Comparison of ENCODE assay signal across 20 cellular contexts in the genomic region with DNA sequence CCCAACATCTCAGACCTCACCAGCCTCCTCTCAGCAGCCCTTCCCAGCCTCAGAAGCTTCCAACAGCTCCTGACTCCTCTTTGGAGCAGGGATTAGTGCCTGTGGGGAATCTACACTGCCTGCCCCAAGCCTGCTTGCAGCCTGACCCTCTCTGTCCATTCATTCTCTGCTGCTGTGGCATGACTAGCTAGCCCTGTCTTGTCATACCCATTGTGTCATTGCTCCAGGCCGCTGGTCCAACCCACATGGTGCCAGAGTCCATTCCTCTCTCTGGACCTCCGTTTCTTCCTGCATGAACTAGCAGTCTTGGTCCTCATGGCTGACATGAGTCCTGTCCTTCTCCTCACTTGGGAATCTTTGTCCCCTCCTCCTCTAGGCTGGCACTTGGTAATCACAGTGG.
"Had no signal": no experiment of that assay in that cellular context is flagged by ENCODE, and none has a peak within 500 bp of the region (broad histone marks: within the 10 kb centered on the region; RNA-seq: fewer than 3 reads in every experiment).

No MANE protein-coding gene starts in this region.

- FAIRE-seq: islet of Langerhans had no signal

- H2AFZ ChIP-seq: hepatocyte had no signal

- H3K79me2 ChIP-seq: hepatocyte had no signal

- DNase-seq: activated CD4-positive, alpha-beta memory T cell treated with anti-CD3 and anti-CD28 coated beads for 36 hours; activated CD4-positive, alpha-beta T cell treated with anti-CD3 and anti-CD28 coated beads for 36 hours; activated gamma-delta T cell treated with Interleukin-2 at 50 U/mL for 16 hours; activated T-cell treated with anti-CD3 and anti-CD28 coated beads for 4 hours; adrenal gland; effector memory CD8-positive, alpha-beta T cell; stimulated activated CD4-positive, alpha-beta T cell treated with anti-CD3 and anti-CD28 coated beads, Interleukin-15, amount 100 ng/mL, for 24 hours; stimulated activated CD4-positive, alpha-beta T cell treated with anti-CD3 and anti-CD28 coated beads, Interleukin-2, amount 100 ng/mL, for 48 hours; stimulated activated naive CD8-positive, alpha-beta T cell treated with anti-CD3 and anti-CD28 coated beads, Interleukin-15, amount 100 ng/mL, for 72 hours; SW 1271; T-helper 2 cell; transverse colon; WERI-Rb-1 had no signal

- H3K4me3 Mint-ChIP-seq: activated CD4-positive, alpha-beta memory T cell treated with anti-CD3 and anti-CD28 coated beads for 36 hours; activated CD4-positive, alpha-beta T cell treated with anti-CD3 and anti-CD28 coated beads for 36 hours; activated T-helper 1 cell treated with anti-CD3 and anti-CD28 coated beads, Interleukin-12 subunit alpha, Interleukin-12 subunit beta, Interleukin-2, Interleukin-4 antibody, amounts not matched to agents 30 ng/mL and 10 ng/mL and 1 ng/mL, durations not matched to agents 14 hours and 24 hours and 36 hours; effector memory CD8-positive, alpha-beta T cell; natural killer cell treated with Interleukin-12 subunit alpha and Interleukin-12 subunit beta and Interleukin-15 and Interleukin-18, amount 100 ng/mL, for 72 hours; stimulated activated naive CD8-positive, alpha-beta T cell treated with anti-CD3 and anti-CD28 coated beads, Interleukin-15, amount 100 ng/mL, for 72 hours had no signal

- H3K4me1 Mint-ChIP-seq: activated CD4-positive, alpha-beta T cell treated with anti-CD3 and anti-CD28 coated beads for 36 hours; stimulated activated naive CD8-positive, alpha-beta T cell treated with anti-CD3 and anti-CD28 coated beads, Interleukin-15, amount 100 ng/mL, for 72 hours had no signal

- H3K27ac ChIP-seq: adrenal gland, hepatocyte, suprapubic skin, transverse colon, WERI-Rb-1 had no signal

- H3K4me1 ChIP-seq: adrenal gland had no signal

- H3K4me2 ChIP-seq: hepatocyte had no signal

- H3K4me3 ChIP-seq: adrenal gland, hepatocyte, suprapubic skin, transverse colon had no signal

- H3K9me3 ChIP-seq: adrenal gland, suprapubic skin, transverse colon had no signal

- ATAC-seq: activated CD4-positive, alpha-beta T cell treated with anti-CD3 and anti-CD28 coated beads for 36 hours; activated naive CD4-positive, alpha-beta T cell treated with anti-CD3 and anti-CD28 coated beads, Interleukin-2, amount 50 U/mL, for 72 hours; effector memory CD8-positive, alpha-beta T cell; left ventricle myocardium superior; stimulated activated naive CD8-positive, alpha-beta T cell treated with anti-CD3 and anti-CD28 coated beads, Interleukin-15, amount 100 ng/mL, for 72 hours had no signal

- H3K36me3 ChIP-seq: adrenal gland, suprapubic skin, transverse colon, WERI-Rb-1 had no signal

- H3K27me3 ChIP-seq: adrenal gland, hepatocyte, suprapubic skin, transverse colon had no signal

- H3K27ac Mint-ChIP-seq: activated CD4-positive, alpha-beta memory T cell treated with anti-CD3 and anti-CD28 coated beads for 36 hours; activated CD4-positive, alpha-beta T cell treated with anti-CD3 and anti-CD28 coated beads for 36 hours; activated T-helper 1 cell treated with anti-CD3 and anti-CD28 coated beads, Interleukin-12 subunit alpha, Interleukin-12 subunit beta, Interleukin-2, Interleukin-4 antibody, amounts not matched to agents 30 ng/mL and 10 ng/mL and 1 ng/mL, durations not matched to agents 14 hours and 24 hours and 36 hours; effector memory CD8-positive, alpha-beta T cell; natural killer cell treated with Interleukin-12 subunit alpha and Interleukin-12 subunit beta and Interleukin-15 and Interleukin-18, amount 100 ng/mL, for 72 hours; stimulated activated naive CD8-positive, alpha-beta T cell treated with anti-CD3 and anti-CD28 coated beads, Interleukin-15, amount 100 ng/mL, for 72 hours had no signal

- H3K9me3 Mint-ChIP-seq: natural killer cell treated with Interleukin-12 subunit alpha and Interleukin-12 subunit beta and Interleukin-15 and Interleukin-18, amount 100 ng/mL, for 72 hours had no signal

- H3K36me3 Mint-ChIP-seq: activated CD4-positive, alpha-beta memory T cell treated with anti-CD3 and anti-CD28 coated beads for 36 hours; natural killer cell treated with Interleukin-12 subunit alpha and Interleukin-12 subunit beta and Interleukin-15 and Interleukin-18, amount 100 ng/mL, for 72 hours had no signal
